1 cellular context compared by ENCODE assay signal in genomic region chr5:125017796-125018195, GRCh38.
A peak's percentile ranks its signal among the peaks of the same experiment; 100 is the strongest.
TF ChIP-seq lines count a peak whose summit lies in the region.

No MANE protein-coding gene starts in this region.

TF ChIP-seq in HepG2, 621 proteins besides CTCF, POLR2A, EP300 and RAD21 (continued from another document):
- TF ChIP-seq ZNF609 (CRISPR knock-in tag; IDR thresholded peaks at IDR 0.05; ENCODE audit: borderline replicate concordance): peak; percentile 41; the same call in 1 of the 2 replicates
- no peak for TF ChIP-seq ZNF567 (CRISPR knock-in tag; IDR thresholded peaks at IDR 0.05; ENCODE audit: borderline replicate concordance)
- TF ChIP-seq ZKSCAN5 (CRISPR knock-in tag; IDR thresholded peaks at IDR 0.05): no peak
- TF ChIP-seq NR2F6 (IDR thresholded peaks at IDR 0.05): peak; percentile 95
- peak; percentile 86 for TF ChIP-seq NR2F6 (CRISPR knock-in tag; IDR thresholded peaks at IDR 0.05)
- TF ChIP-seq ARID5B (CRISPR knock-in tag; IDR thresholded peaks at IDR 0.05): peak; percentile 76
- TF ChIP-seq HMGXB3 (CRISPR knock-in tag; IDR thresholded peaks at IDR 0.05; ENCODE audit: borderline replicate concordance): no peak
- no peak for TF ChIP-seq STAT6 (CRISPR knock-in tag; IDR thresholded peaks at IDR 0.05; ENCODE audit: borderline replicate concordance)
- no peak for TF ChIP-seq ZNF619 (CRISPR knock-in tag; IDR thresholded peaks at IDR 0.05)
